12 cellular contexts compared by ENCODE assay signal in genomic region chr6:150409576-150410066, GRCh38. TPM values are rescaled to one million over a fixed set of nuclear protein-coding genes. Genes with fewer than 3 reads are reported as not detected.
DNase-seq lines count a peak whose midpoint lies in the region; ATAC-seq lines count a peak whose summit lies in the region.
"Had no signal": no experiment of that assay in that cellular context is flagged by ENCODE, and none has a peak within 500 bp of the region (broad histone marks: within the 10 kb centered on the region; RNA-seq: fewer than 3 reads in every experiment).

No MANE protein-coding gene starts in this region.

- intact Hi-C loops in sciatic nerve (cut with DNase I) = no loop called here

- no peak overlapping the region for H3K27ac Mint-ChIP-seq in activated naive CD4-positive, alpha-beta T cell treated with anti-CD3 and anti-CD28 coated beads, Interleukin-2, amount 10 ng/mL, durations not matched to agents 7 days and 5 days
- H3K27ac Mint-ChIP-seq: endodermal cell had no signal

- peak; percentile 29 to 35 for DNase-seq in Kasumi-1 (lab: John Stamatoyannopoulos, UW)
- DNase-seq in NCI-H524 treated with DMSO at 0.1 percent for 48 hours (lab: John Stamatoyannopoulos, UW) = peak; percentile 20
- DNase-seq in glomerular visceral epithelial cell (ENCODE audit: extremely low spot score) = peak; percentile 33
- peak; percentile 84 for DNase-seq in sciatic nerve (ENCODE audit: low spot score)
- DNase-seq in UCSD-AML1 (lab: John Stamatoyannopoulos, UW; ENCODE audit: unreplicated experiment) = no peak
- DNase-seq in activated naive CD4-positive, alpha-beta T cell treated with anti-CD3 and anti-CD28 coated beads, Interleukin-2, amount 10 ng/mL, durations not matched to agents 7 days and 5 days = no peak
- DNase-seq: endodermal cell; stimulated activated CD4-positive, alpha-beta T cell treated with anti-CD3 and anti-CD28 coated beads, Interleukin-2, amount 100 ng/mL, for 24 hours had no signal

- no peak for ATAC-seq in sciatic nerve
- no peak for ATAC-seq in GM18520 (IDR thresholded peaks at IDR 0.05; ENCODE audit: unreplicated experiment)
- ATAC-seq in HG03442 (IDR thresholded peaks at IDR 0.05; ENCODE audit: unreplicated experiment) = no peak

- peaks cover 17% of the 10 kb centered on the region for H3K27me3 Mint-ChIP-seq in activated naive CD4-positive, alpha-beta T cell treated with anti-CD3 and anti-CD28 coated beads, Interleukin-2, amount 10 ng/mL, durations not matched to agents 7 days and 5 days

- peaks cover 4% of the 10 kb centered on the region for H3K9me3 Mint-ChIP-seq in activated naive CD4-positive, alpha-beta T cell treated with anti-CD3 and anti-CD28 coated beads, Interleukin-2, amount 10 ng/mL, durations not matched to agents 7 days and 5 days

- H3K36me3 Mint-ChIP-seq in activated naive CD4-positive, alpha-beta T cell treated with anti-CD3 and anti-CD28 coated beads, Interleukin-2, amount 10 ng/mL, durations not matched to agents 7 days and 5 days = no peaks in the 10 kb centered on the region

- no peaks in the 10 kb centered on the region for H3K4me1 Mint-ChIP-seq in activated naive CD4-positive, alpha-beta T cell treated with anti-CD3 and anti-CD28 coated beads, Interleukin-2, amount 10 ng/mL, durations not matched to agents 7 days and 5 days
- H3K4me1 Mint-ChIP-seq: endodermal cell had no signal

- CTCF ChIA-PET in activated naive CD4-positive, alpha-beta T cell treated with anti-CD3 and anti-CD28 coated beads, Interleukin-2, amount 10 ng/mL, durations not matched to agents 7 days and 5 days (lab: Charles Lee) = interaction anchor here (1.9 kb wide), 1 partner anchor 14 kb away, joined by 7 read pairs; no protein-coding TSS in a partner anchor

- H3K4me3 Mint-ChIP-seq in activated naive CD4-positive, alpha-beta T cell treated with anti-CD3 and anti-CD28 coated beads, Interleukin-2, amount 10 ng/mL, durations not matched to agents 7 days and 5 days = no peak overlapping the region
- H3K4me3 Mint-ChIP-seq: endodermal cell had no signal

RNA-seq across cellular contexts. Expression of gene IYD, which starts 40.8 kb away (rescaled TPM):
- not detected for total RNA-seq in sciatic nerve
- total RNA-seq: endodermal cell, SK-MEL-5, uterus had no signal

Comparison
In these comparisons a context has a peak if more than half of its experiments do, and no peak if none do; other contexts are left out.
1. DNase-seq: peak in Kasumi-1 (2 of 2), NCI-H524 treated with DMSO at 0.1 percent for 48 hours (single experiment), glomerular visceral epithelial cell (single experiment) and sciatic nerve (single experiment); none in UCSD-AML1 (single experiment) and activated naive CD4-positive, alpha-beta T cell treated with anti-CD3 and anti-CD28 coated beads, Interleukin-2, amount 10 ng/mL, durations not matched to agents 7 days and 5 days (single experiment).